8 cellular contexts compared by ENCODE assay signal in the genomic region with DNA sequence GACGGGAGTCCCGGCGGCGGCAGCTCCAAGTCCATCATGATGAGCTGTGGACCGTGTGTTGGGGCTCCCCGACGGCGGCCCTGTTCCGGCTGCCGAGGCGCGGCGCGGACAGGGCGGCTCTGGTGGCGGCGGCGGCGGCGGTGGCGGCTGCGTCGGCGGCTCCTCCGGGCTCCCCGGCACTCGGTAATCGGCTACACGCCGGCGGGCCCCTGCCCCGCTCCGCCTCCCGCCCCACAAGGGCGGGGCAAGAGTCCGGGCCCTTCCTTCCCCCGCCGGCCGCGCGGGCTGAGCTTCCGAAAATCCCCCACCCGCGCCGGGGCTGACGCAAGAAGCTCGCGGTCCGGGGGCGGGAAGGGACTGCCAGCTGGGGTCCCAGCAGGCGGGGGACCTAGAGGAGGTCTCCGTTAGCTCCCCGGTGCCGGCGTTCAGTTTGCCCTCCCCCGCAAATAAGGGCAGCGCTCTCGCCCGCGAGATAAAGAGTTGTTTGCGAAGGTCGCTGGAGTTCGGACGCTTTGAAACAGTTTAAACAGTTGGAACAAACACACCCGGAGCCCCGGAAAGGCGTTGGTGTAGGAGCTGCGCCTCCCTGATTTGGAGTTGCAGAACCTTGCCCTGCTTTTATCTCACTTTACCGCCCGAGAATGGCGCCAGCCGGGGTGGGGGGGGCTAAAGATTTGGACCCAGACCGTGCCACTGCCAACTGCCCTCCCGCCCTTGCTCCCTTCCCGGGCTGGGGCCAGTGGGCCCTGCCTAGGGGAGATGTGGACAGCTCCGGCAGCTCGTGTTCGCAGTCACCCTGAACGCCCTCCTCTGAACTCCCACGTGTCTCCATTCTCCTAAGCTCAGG. TPM values are rescaled to one million over a fixed set of nuclear protein-coding genes. Genes with fewer than 3 reads are reported as not detected.
DNase-seq lines count a peak whose midpoint lies in the region; ATAC-seq lines count a peak whose summit lies in the region.

Gene NFE2L2, minus strand, starts transcription at position 189 of the 847 bp plus-strand sequence. Its CDS starts 151 bp downstream, at position 38.

- peak; percentile 77 for DNase-seq in CMK (ENCODE audit: low read depth)
- DNase-seq in HS-5 (ENCODE audit: low read depth): peak; percentile 60
- DNase-seq in NOMO-1 treated with DMSO at 0.1 percent for 48 hours (lab: John Stamatoyannopoulos, UW; ENCODE audit: unreplicated experiment): peak; percentile 82
- DNase-seq in effector CD8-positive, alpha-beta T cell (lab: John Stamatoyannopoulos, UW): peak; percentile 88
- DNase-seq in lung microvascular endothelial cell (ENCODE audit: low read depth in 2 of 2): peak; percentile 92
- peak; percentile 92 to 95 (median 95) for DNase-seq in stimulated activated CD4-positive, alpha-beta T cell treated with anti-CD3 and anti-CD28 coated beads, TNF-alpha, amount 100 ng/mL, for 4 hours (ENCODE audit: low read depth in 3 of 3)

- ATAC-seq in GM19468 (IDR thresholded peaks at IDR 0.05; ENCODE audit: extremely low read depth, unreplicated experiment): peak; percentile 51

- POLR2A ChIA-PET in activated CD8-positive, alpha-beta memory T cell treated with anti-CD3 and anti-CD28 coated beads for 36 hours (lab: Charles Lee): interaction anchor here (0.5 to 3.7 kb wide), 22 partner anchors 9 to 1186 kb away, joined by 3 to 98 read pairs (median 5); partner anchors contain the start of genes AGPS, HNRNPA3, PJVK and PRKRA

- CTCF ChIA-PET in activated CD8-positive, alpha-beta memory T cell treated with anti-CD3 and anti-CD28 coated beads for 36 hours (lab: Charles Lee): interaction anchor here (0.7 to 3.7 kb wide), 16 partner anchors 10 to 100 kb away, joined by 3 to 30 read pairs (median 8); partner anchors contain the start of gene HNRNPA3

RNA-seq across cellular contexts. Expression of gene NFE2L2, which starts in this region (rescaled TPM):
- 10 to 100 TPM; 54.1 to 54.2 TPM for total RNA-seq in activated CD8-positive, alpha-beta memory T cell treated with anti-CD3 and anti-CD28 coated beads for 36 hours
- 22.0 and 38.1 TPM in 2 replicates for total RNA-seq in lung microvascular endothelial cell

Comparison
In these comparisons a context has a peak if more than half of its experiments do, and no peak if none do; other contexts are left out.
1. Peak in every context shown above with its lines: DNase-seq and ATAC-seq.